8 cellular contexts compared by ENCODE assay signal in genomic region chr11:118939948-118940598, GRCh38. TPM values are rescaled to one million over a fixed set of nuclear protein-coding genes. Genes with fewer than 3 reads are reported as not detected.
A peak's percentile ranks its signal among the peaks of the same experiment; 100 is the strongest.
DNase-seq lines count a peak whose midpoint lies in the region; ATAC-seq and TF ChIP-seq lines count a peak whose summit lies in the region.

No MANE protein-coding gene starts in this region.

- peaks cover 12% of the 10 kb centered on the region; the same call in 1 of the 2 replicates for H3K4me1 ChIP-seq in iPS-20b (ENCODE audit: insufficient read depth, low read length)

- ATAC-seq in activated CD8-positive, alpha-beta T cell treated with anti-CD3 and anti-CD28 coated beads, Interleukin-2, amount 10 ng/mL, durations not matched to agents 7 days and 5 days, result peak; percentile 90

- no peaks in the 10 kb centered on the region for H3K27me3 Mint-ChIP-seq in activated CD8-positive, alpha-beta T cell treated with anti-CD3 and anti-CD28 coated beads, Interleukin-2, amount 10 ng/mL, durations not matched to agents 7 days and 5 days (ENCODE audit: low read depth)
- no peaks in the 10 kb centered on the region for H3K27me3 Mint-ChIP-seq in stimulated activated naive CD8-positive, alpha-beta T cell treated with anti-CD3 and anti-CD28 coated beads, Interleukin-15, Interleukin-2, amounts not matched to agents 100 ng/mL and 50 ng/mL, for 24 hours

- 0 out of 2 replicates have a peak overlapping the region, but pooled peaks have one; percentile 23 for H3K4me3 ChIP-seq in iPS-20b (ENCODE audit: low read length)

- peak overlapping the region; percentile 59 for H3K9ac ChIP-seq in iPS-20b (ENCODE audit: low read depth, low read length)

- H3K9me3 Mint-ChIP-seq in activated CD8-positive, alpha-beta T cell treated with anti-CD3 and anti-CD28 coated beads, Interleukin-2, amount 10 ng/mL, durations not matched to agents 7 days and 5 days (ENCODE audit: insufficient read depth), result no peaks in the 10 kb centered on the region
- no peaks in the 10 kb centered on the region for H3K9me3 Mint-ChIP-seq in stimulated activated naive CD8-positive, alpha-beta T cell treated with anti-CD3 and anti-CD28 coated beads, Interleukin-15, Interleukin-2, amounts not matched to agents 100 ng/mL and 50 ng/mL, for 24 hours

- H3K27ac Mint-ChIP-seq in activated CD8-positive, alpha-beta T cell treated with anti-CD3 and anti-CD28 coated beads, Interleukin-2, amount 10 ng/mL, durations not matched to agents 7 days and 5 days, result peak overlapping the region; percentile 82
- H3K27ac Mint-ChIP-seq in stimulated activated naive CD8-positive, alpha-beta T cell treated with anti-CD3 and anti-CD28 coated beads, Interleukin-15, Interleukin-2, amounts not matched to agents 100 ng/mL and 50 ng/mL, for 24 hours, result peak overlapping the region; percentile 85

- POLR2A ChIA-PET in activated CD8-positive, alpha-beta T cell treated with anti-CD3 and anti-CD28 coated beads, Interleukin-2, amount 10 ng/mL, durations not matched to agents 7 days and 5 days (lab: Charles Lee), result interaction anchor here (0.5 to 2.2 kb wide), 6 partner anchors 10 to 48 kb away, joined by 3 to 11 read pairs (median 4); partner anchors contain the start of gene BCL9L
- POLR2A ChIA-PET in RWPE1 (lab: Yijun Ruan, JAX; ENCODE audit: low non-redundant PET), result no interaction called here

- no peak overlapping the region for H3K27ac ChIP-seq in iPS-20b (ENCODE audit: low read length)
- no peak overlapping the region for H3K27ac ChIP-seq in RWPE1

- no peak for TF ChIP-seq CTCF in RWPE1 (conservative IDR thresholded peaks at IDR 0.05; ENCODE audit: low read depth)

- H3K9me3 ChIP-seq in iPS-20b (ENCODE audit: insufficient read depth, low read depth, low read length), result no peaks in the 10 kb centered on the region

- peaks cover 37% of the 10 kb centered on the region for H3K4me1 Mint-ChIP-seq in activated CD8-positive, alpha-beta T cell treated with anti-CD3 and anti-CD28 coated beads, Interleukin-2, amount 10 ng/mL, durations not matched to agents 7 days and 5 days (ENCODE audit: low read depth)
- peaks cover 39% of the 10 kb centered on the region for H3K4me1 Mint-ChIP-seq in stimulated activated naive CD8-positive, alpha-beta T cell treated with anti-CD3 and anti-CD28 coated beads, Interleukin-15, Interleukin-2, amounts not matched to agents 100 ng/mL and 50 ng/mL, for 24 hours (ENCODE audit: low read depth)

- H3K36me3 ChIP-seq in iPS-20b (ENCODE audit: insufficient read depth, low read depth, low read length), result no peaks in the 10 kb centered on the region

- H3K4me3 Mint-ChIP-seq in activated CD8-positive, alpha-beta T cell treated with anti-CD3 and anti-CD28 coated beads, Interleukin-2, amount 10 ng/mL, durations not matched to agents 7 days and 5 days, result peak overlapping the region; percentile 29
- H3K4me3 Mint-ChIP-seq in stimulated activated naive CD8-positive, alpha-beta T cell treated with anti-CD3 and anti-CD28 coated beads, Interleukin-15, Interleukin-2, amounts not matched to agents 100 ng/mL and 50 ng/mL, for 24 hours, result peak overlapping the region; percentile 37

- DNase-seq in activated CD8-positive, alpha-beta memory T cell treated with anti-CD3 and anti-CD28 coated beads for 24 hours, result peak; percentile 83
- no peak for DNase-seq in activated CD8-positive, alpha-beta memory T cell treated with anti-CD3 and anti-CD28 coated beads, Interleukin-2, amount 50 U/mL, for 4 hours
- DNase-seq in activated CD8-positive, alpha-beta T cell treated with anti-CD3 and anti-CD28 coated beads, Interleukin-2, amount 10 ng/mL, durations not matched to agents 7 days and 5 days, result peak; percentile 76
- DNase-seq in RWPE1 (ENCODE audit: low spot score) (no peak), inferior parietal cortex (ENCODE audit: extremely low spot score) (no peak), NCI-H1436 (lab: John Stamatoyannopoulos, UW) (no peak)

- CTCF ChIA-PET in activated CD8-positive, alpha-beta T cell treated with anti-CD3 and anti-CD28 coated beads, Interleukin-2, amount 10 ng/mL, durations not matched to agents 7 days and 5 days (lab: Charles Lee), result interaction anchor here (0.6 to 5.5 kb wide), 12 partner anchors 9 to 251 kb away, joined by 3 to 61 read pairs (median 4); partner anchors contain the start of gene BCL9L
- CTCF ChIA-PET in RWPE1 (lab: Yijun Ruan, JAX), result interaction anchor here (0.6 to 1.1 kb wide), 2 partner anchors 10 to 185 kb away, joined by 3 to 5 read pairs; no protein-coding TSS in a partner anchor

- no peaks in the 10 kb centered on the region for H3K36me3 Mint-ChIP-seq in activated CD8-positive, alpha-beta T cell treated with anti-CD3 and anti-CD28 coated beads, Interleukin-2, amount 10 ng/mL, durations not matched to agents 7 days and 5 days (ENCODE audit: low read depth)
- H3K36me3 Mint-ChIP-seq in stimulated activated naive CD8-positive, alpha-beta T cell treated with anti-CD3 and anti-CD28 coated beads, Interleukin-15, Interleukin-2, amounts not matched to agents 100 ng/mL and 50 ng/mL, for 24 hours (ENCODE audit: low read depth), result no peaks in the 10 kb centered on the region

- peaks cover 13% of the 10 kb centered on the region; the same call in 1 of the 2 replicates for H3K27me3 ChIP-seq in iPS-20b (ENCODE audit: insufficient read depth, low read length)

RNA-seq across cellular contexts. Expression of gene BCL9L, which starts 14.3 kb away (rescaled TPM):
- 10 to 100 TPM; 70.0 to 70.6 TPM for total RNA-seq in activated CD8-positive, alpha-beta T cell treated with anti-CD3 and anti-CD28 coated beads, Interleukin-2, amount 10 ng/mL, durations not matched to agents 7 days and 5 days

RNA-seq across cellular contexts. Expression of gene UPK2, which starts 16.0 kb away (rescaled TPM):
- total RNA-seq in activated CD8-positive, alpha-beta T cell treated with anti-CD3 and anti-CD28 coated beads, Interleukin-2, amount 10 ng/mL, durations not matched to agents 7 days and 5 days, result not detected

RNA-seq across cellular contexts. Expression of gene FOXR1, which starts 31.5 kb away (rescaled TPM):
- total RNA-seq in activated CD8-positive, alpha-beta T cell treated with anti-CD3 and anti-CD28 coated beads, Interleukin-2, amount 10 ng/mL, durations not matched to agents 7 days and 5 days, result not detected

RNA-seq across cellular contexts. Expression of gene CXCR5, which starts 56.4 kb away (rescaled TPM):
- total RNA-seq in activated CD8-positive, alpha-beta T cell treated with anti-CD3 and anti-CD28 coated beads, Interleukin-2, amount 10 ng/mL, durations not matched to agents 7 days and 5 days, result under 1 TPM; 0.08 to 0.18 TPM

RNA-seq across cellular contexts. Expression of gene CENATAC, which starts 57.9 kb away (rescaled TPM):
- total RNA-seq in activated CD8-positive, alpha-beta T cell treated with anti-CD3 and anti-CD28 coated beads, Interleukin-2, amount 10 ng/mL, durations not matched to agents 7 days and 5 days, result 10 to 100 TPM; 39.3 to 41.1 TPM

Comparison
In these comparisons a context has a peak if more than half of its experiments do, and no peak if none do; other contexts are left out.
1. DNase-seq: peak in activated CD8-positive, alpha-beta memory T cell treated with anti-CD3 and anti-CD28 coated beads for 24 hours (single experiment) and activated CD8-positive, alpha-beta T cell treated with anti-CD3 and anti-CD28 coated beads, Interleukin-2, amount 10 ng/mL, durations not matched to agents 7 days and 5 days (single experiment); none in activated CD8-positive, alpha-beta memory T cell treated with anti-CD3 and anti-CD28 coated beads, Interleukin-2, amount 50 U/mL, for 4 hours (single experiment), RWPE1 (single experiment), inferior parietal cortex (single experiment) and NCI-H1436 (single experiment).